ENCODE assay signal across 1 cellular context in the genomic region with DNA sequence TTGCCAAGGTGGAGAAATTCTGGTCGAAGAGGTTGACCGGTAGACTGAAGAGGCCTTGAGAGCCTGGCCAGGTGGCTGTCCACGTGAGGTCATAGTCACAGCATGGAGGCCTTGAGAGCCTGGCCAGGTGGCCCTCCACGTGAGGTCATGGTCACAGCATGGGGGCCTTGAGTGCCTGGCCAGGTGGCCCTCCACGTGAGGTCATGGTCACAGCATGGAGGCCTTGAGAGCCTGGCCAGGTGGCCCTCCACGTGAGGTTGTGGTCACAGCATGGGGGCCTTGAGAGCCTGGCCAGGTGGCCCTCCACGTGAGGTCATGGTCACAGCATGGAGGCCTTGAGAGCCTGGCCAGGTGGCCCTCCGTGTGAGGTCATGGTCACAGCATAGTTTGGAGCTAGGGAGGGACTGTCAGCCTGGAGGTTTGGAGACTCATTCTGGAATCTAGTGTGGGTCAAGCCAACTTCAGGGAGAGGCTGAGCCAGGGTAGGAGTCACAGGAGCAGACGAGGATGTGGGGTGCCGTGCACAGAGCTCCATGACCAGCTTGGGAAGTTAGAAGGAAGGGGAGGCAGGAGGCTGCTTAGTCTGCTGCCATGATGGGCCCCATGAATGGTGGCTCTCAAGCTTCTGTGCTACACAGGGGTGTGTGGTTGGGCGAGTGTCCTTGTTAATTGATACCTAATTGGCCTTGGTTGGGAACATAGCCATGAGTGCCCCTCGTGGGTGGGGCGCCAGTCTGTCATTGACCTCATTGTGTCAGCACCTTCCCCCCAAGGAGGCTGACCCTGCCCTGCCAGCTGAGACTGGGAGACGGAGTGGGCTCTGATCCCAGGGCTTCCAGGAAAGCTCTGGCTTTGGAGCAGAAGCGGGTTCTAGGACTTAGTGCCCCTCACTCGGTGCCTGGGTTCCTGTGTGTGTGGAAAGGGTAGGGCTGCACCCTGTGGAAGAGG.
TF ChIP-seq lines count a peak whose summit lies in the region.

No MANE protein-coding gene starts in this region.

TF ChIP-seq in WTC11, 78 proteins besides CTCF, POLR2A, EP300 and RAD21:
- TF ChIP-seq, protein P1, sequence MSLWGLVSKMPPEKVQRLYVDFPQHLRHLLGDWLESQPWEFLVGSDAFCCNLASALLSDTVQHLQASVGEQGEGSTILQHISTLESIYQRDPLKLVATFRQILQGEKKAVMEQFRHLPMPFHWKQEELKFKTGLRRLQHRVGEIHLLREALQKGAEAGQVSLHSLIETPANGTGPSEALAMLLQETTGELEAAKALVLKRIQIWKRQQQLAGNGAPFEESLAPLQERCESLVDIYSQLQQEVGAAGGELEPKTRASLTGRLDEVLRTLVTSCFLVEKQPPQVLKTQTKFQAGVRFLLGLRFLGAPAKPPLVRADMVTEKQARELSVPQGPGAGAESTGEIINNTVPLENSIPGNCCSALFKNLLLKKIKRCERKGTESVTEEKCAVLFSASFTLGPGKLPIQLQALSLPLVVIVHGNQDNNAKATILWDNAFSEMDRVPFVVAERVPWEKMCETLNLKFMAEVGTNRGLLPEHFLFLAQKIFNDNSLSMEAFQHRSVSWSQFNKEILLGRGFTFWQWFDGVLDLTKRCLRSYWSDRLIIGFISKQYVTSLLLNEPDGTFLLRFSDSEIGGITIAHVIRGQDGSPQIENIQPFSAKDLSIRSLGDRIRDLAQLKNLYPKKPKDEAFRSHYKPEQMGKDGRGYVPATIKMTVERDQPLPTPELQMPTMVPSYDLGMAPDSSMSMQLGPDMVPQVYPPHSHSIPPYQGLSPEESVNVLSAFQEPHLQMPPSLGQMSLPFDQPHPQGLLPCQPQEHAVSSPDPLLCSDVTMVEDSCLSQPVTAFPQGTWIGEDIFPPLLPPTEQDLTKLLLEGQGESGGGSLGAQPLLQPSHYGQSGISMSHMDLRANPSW (CRISPR knock-in tag; conservative IDR thresholded peaks at IDR 0.05; ENCODE audit: low read depth) = no peak
- TF ChIP-seq ZNF317 (CRISPR knock-in tag; IDR thresholded peaks at IDR 0.05; ENCODE audit: borderline replicate concordance, low read depth) = no peak
- TF ChIP-seq, protein P2, sequence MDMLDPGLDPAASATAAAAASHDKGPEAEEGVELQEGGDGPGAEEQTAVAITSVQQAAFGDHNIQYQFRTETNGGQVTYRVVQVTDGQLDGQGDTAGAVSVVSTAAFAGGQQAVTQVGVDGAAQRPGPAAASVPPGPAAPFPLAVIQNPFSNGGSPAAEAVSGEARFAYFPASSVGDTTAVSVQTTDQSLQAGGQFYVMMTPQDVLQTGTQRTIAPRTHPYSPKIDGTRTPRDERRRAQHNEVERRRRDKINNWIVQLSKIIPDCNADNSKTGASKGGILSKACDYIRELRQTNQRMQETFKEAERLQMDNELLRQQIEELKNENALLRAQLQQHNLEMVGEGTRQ (CRISPR knock-in tag; IDR thresholded peaks at IDR 0.05) = no peak
- TF ChIP-seq, protein P3, sequence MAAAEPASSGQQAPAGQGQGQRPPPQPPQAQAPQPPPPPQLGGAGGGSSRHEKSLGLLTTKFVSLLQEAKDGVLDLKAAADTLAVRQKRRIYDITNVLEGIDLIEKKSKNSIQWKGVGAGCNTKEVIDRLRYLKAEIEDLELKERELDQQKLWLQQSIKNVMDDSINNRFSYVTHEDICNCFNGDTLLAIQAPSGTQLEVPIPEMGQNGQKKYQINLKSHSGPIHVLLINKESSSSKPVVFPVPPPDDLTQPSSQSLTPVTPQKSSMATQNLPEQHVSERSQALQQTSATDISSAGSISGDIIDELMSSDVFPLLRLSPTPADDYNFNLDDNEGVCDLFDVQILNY (CRISPR knock-in tag; IDR thresholded peaks at IDR 0.05) = no peak
- TF ChIP-seq RORB (CRISPR knock-in tag; IDR thresholded peaks at IDR 0.05) = no peak
- TF ChIP-seq NR3C1 (CRISPR knock-in tag; conservative IDR thresholded peaks at IDR 0.05; ENCODE audit: low read depth) = no peak
- no peak for TF ChIP-seq OVOL2 (CRISPR knock-in tag; IDR thresholded peaks at IDR 0.05; ENCODE audit: borderline replicate concordance)
- no peak for TF ChIP-seq ZNF416 (CRISPR knock-in tag; IDR thresholded peaks at IDR 0.05)
- TF ChIP-seq, protein P4, sequence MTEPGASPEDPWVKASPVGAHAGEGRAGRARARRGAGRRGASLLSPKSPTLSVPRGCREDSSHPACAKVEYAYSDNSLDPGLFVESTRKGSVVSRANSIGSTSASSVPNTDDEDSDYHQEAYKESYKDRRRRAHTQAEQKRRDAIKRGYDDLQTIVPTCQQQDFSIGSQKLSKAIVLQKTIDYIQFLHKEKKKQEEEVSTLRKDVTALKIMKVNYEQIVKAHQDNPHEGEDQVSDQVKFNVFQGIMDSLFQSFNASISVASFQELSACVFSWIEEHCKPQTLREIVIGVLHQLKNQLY (CRISPR knock-in tag; IDR thresholded peaks at IDR 0.05) = no peak
- TF ChIP-seq ZNF423 (CRISPR knock-in tag; IDR thresholded peaks at IDR 0.05) = no peak; the same call in 1 of the 2 replicates
- no peak for TF ChIP-seq MXD4 (CRISPR knock-in tag; IDR thresholded peaks at IDR 0.05; ENCODE audit: borderline replicate concordance)
- no peak for TF ChIP-seq CBFB (CRISPR knock-in tag; IDR thresholded peaks at IDR 0.05; ENCODE audit: low read depth)
- TF ChIP-seq, protein P5, sequence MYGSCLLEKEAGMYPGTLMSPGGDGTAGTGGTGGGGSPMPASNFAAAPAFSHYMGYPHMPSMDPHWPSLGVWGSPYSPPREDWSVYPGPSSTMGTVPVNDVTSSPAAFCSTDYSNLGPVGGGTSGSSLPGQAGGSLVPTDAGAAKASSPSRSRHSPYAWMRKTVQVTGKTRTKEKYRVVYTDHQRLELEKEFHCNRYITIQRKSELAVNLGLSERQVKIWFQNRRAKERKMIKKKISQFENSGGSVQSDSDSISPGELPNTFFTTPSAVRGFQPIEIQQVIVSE (CRISPR knock-in tag; IDR thresholded peaks at IDR 0.05; ENCODE audit: borderline replicate concordance) = no peak
- TF ChIP-seq NR2C2 (CRISPR knock-in tag; IDR thresholded peaks at IDR 0.05) = no peak
- TF ChIP-seq IRF2 (CRISPR knock-in tag; IDR thresholded peaks at IDR 0.05; ENCODE audit: borderline replicate concordance, low read depth) = no peak
- no peak for TF ChIP-seq ZNF671 (CRISPR knock-in tag; IDR thresholded peaks at IDR 0.05)
- no peak for TF ChIP-seq JAZF1 (CRISPR knock-in tag; IDR thresholded peaks at IDR 0.05)
- TF ChIP-seq RELA (CRISPR knock-in tag; IDR thresholded peaks at IDR 0.05; ENCODE audit: borderline replicate concordance) = no peak
- no peak for TF ChIP-seq ESRRA (CRISPR knock-in tag; IDR thresholded peaks at IDR 0.05; ENCODE audit: borderline replicate concordance)
- no peak for TF ChIP-seq CREB1 (CRISPR knock-in tag; IDR thresholded peaks at IDR 0.05)
TF ChIP-seq in WTC11: peak in this region for 0.
